1 cellular context compared by ENCODE assay signal in the genomic region with DNA sequence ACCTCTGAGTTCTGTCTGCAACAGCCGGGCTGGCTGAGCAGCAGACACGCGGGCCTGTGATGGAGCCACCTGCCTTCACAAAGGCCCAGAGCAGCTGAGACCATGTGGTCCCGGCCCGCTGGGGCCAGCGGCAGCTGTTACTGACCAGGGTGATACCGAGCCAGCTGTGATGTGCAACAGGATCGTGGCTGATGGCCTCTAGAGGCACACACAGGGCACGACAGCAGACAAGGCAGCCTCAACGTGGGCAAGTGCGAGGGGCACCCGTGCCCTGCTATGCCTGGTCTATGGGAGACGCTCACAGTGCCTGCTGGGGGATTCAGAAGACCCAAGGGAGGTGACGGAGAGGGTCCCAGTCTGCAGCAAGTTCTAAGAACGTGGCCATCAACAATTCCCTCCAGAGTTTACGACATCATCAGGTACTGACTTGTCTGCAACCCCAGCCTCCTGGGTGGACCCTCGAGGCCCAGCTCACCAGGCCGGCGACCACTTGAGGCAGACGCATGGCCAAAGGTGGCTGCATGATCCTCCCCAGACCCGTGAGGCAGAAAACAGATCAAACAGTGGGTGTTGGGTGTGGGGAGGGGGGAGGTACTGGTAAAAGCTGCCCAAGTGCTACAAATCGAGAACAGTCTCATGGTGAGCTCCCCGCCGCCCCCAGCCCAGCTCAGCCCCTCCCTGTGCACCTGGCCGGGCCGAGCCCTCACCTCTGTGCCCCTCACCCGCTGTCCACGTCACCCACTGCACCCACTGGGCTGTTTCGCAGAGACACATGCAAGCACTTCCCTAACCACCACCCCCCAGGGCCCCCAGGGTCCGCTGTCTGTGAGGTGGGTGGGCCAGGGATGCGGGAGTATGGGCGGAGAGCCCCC.
TF ChIP-seq lines count a peak whose summit lies in the region.

No MANE protein-coding gene starts in this region.

TF ChIP-seq in HepG2, 621 proteins besides CTCF, POLR2A, EP300 and RAD21 (continued from another document):
- TF ChIP-seq, protein P1, sequence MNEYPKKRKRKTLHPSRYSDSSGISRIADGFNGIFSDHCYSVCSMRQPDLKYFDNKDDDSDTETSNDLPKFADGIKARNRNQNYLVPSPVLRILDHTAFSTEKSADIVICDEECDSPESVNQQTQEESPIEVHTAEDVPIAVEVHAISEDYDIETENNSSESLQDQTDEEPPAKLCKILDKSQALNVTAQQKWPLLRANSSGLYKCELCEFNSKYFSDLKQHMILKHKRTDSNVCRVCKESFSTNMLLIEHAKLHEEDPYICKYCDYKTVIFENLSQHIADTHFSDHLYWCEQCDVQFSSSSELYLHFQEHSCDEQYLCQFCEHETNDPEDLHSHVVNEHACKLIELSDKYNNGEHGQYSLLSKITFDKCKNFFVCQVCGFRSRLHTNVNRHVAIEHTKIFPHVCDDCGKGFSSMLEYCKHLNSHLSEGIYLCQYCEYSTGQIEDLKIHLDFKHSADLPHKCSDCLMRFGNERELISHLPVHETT (CRISPR knock-in tag; conservative IDR thresholded peaks at IDR 0.05), result no peak
- no peak for TF ChIP-seq EED (CRISPR knock-in tag; IDR thresholded peaks at IDR 0.05)
TF ChIP-seq in HepG2: peak in this region for 0.
